Comparison of ENCODE assay signal across 8 cellular contexts in genomic region chr3:129560931-129561594, GRCh38. TPM values are rescaled to one million over a fixed set of nuclear protein-coding genes. Genes with fewer than 3 reads are reported as not detected.
DNase-seq lines count a peak whose midpoint lies in the region; ATAC-seq and TF ChIP-seq lines count a peak whose summit lies in the region.

No MANE protein-coding gene starts in this region.

- no peaks in the 10 kb centered on the region for H3K27me3 ChIP-seq in CD8-positive, alpha-beta memory T cell (ENCODE audit: insufficient read depth, low read length, poor library complexity, severe bottlenecking)
- H3K27me3 ChIP-seq in WERI-Rb-1 (ENCODE audit: insufficient read depth, low read depth, severe bottlenecking) (no peaks in the 10 kb centered on the region), heart left ventricle (no peaks in the 10 kb centered on the region), psoas muscle (ENCODE audit: insufficient read depth in 3 of 3, low read length in 2 of 3) (no peaks in the 10 kb centered on the region)
- H3K27me3 ChIP-seq in naive thymus-derived CD4-positive, alpha-beta T cell (ENCODE audit: control insufficient read depth in 2 of 2, insufficient read depth in 2 of 2, low read length in 2 of 2) = no peaks in the 10 kb centered on the region

- H3K36me3 Mint-ChIP-seq in CD8-positive, alpha-beta memory T cell = peaks cover 2 to 46% (median 13%) of the 10 kb centered on the region in 3 donors
- H3K36me3 Mint-ChIP-seq in naive thymus-derived CD4-positive, alpha-beta T cell = peaks cover 0 to 3% (median 0%) of the 10 kb centered on the region in 5 donors

- ATAC-seq in heart left ventricle (peak; percentile 73 to 88 (median 81)), psoas muscle (peak; percentile 48 to 70 (median 62))
- no peak for ATAC-seq in naive thymus-derived CD4-positive, alpha-beta T cell

- intact Hi-C loops in heart left ventricle (cut with DNase I) = loop anchor here in 8 of 10 donors (5.0 kb wide), 5 partner anchors 36 to 69 kb away; partner anchors contain the start of gene PLXND1 (in 1 of the 8)
- intact Hi-C loops in psoas muscle (cut with DNase I) = no loop called here
- intact Hi-C loops in naive thymus-derived CD4-positive, alpha-beta T cell (cut with micrococcal nuclease) = no loop called here

- H3K4me3 ChIP-seq in CD8-positive, alpha-beta memory T cell (ENCODE audit: low read length) = no peak overlapping the region
- no peak overlapping the region for H3K4me3 ChIP-seq in WERI-Rb-1 (ENCODE audit: low read depth, low read length)
- peak overlapping the region in 2 of 12 donors; percentile 1 to 8 for H3K4me3 ChIP-seq in heart left ventricle
- H3K4me3 ChIP-seq in psoas muscle = peak overlapping the region; percentile 4
- H3K4me3 ChIP-seq in naive thymus-derived CD4-positive, alpha-beta T cell (ENCODE audit: low read length) = no peak overlapping the region

- no peaks in the 10 kb centered on the region for H3K9me3 ChIP-seq in CD8-positive, alpha-beta memory T cell (ENCODE audit: low read length)
- H3K9me3 ChIP-seq in WERI-Rb-1 (ENCODE audit: severe bottlenecking) = no peaks in the 10 kb centered on the region
- H3K9me3 ChIP-seq in heart left ventricle = no peaks in the 10 kb centered on the region
- H3K9me3 ChIP-seq in psoas muscle = no peaks in the 10 kb centered on the region
- H3K9me3 ChIP-seq in naive thymus-derived CD4-positive, alpha-beta T cell (ENCODE audit: control insufficient read depth in 2 of 3, low read length in 3 of 3) = no peaks in the 10 kb centered on the region

- no peak overlapping the region for H3K27ac ChIP-seq in CD8-positive, alpha-beta memory T cell (ENCODE audit: low read depth, low read length)
- peak overlapping the region; percentile 72 for H3K27ac ChIP-seq in WERI-Rb-1
- H3K27ac ChIP-seq in heart left ventricle = peak overlapping the region; percentile 74 to 90 (median 80)
- peak overlapping the region; percentile 66 for H3K27ac ChIP-seq in psoas muscle
- H3K27ac ChIP-seq in naive thymus-derived CD4-positive, alpha-beta T cell (ENCODE audit: low read depth, low read length) = no peak overlapping the region

- H3K4me1 Mint-ChIP-seq in CD8-positive, alpha-beta memory T cell = peaks cover 15 to 18% (median 17%) of the 10 kb centered on the region in 3 donors
- peaks cover 0 to 11% (median 7%) of the 10 kb centered on the region in 7 donors for H3K4me1 Mint-ChIP-seq in naive thymus-derived CD4-positive, alpha-beta T cell

- no peaks in the 10 kb centered on the region for H3K36me3 ChIP-seq in CD8-positive, alpha-beta memory T cell (ENCODE audit: insufficient read depth, low read length)
- H3K36me3 ChIP-seq in WERI-Rb-1 (peaks cover 22% of the 10 kb centered on the region), heart left ventricle (peaks cover 0 to 99% (median 76%) of the 10 kb centered on the region in 9 donors), psoas muscle (ENCODE audit: insufficient read depth in 1 of 2, low read depth in 1 of 2) (peaks cover 0 to 44% of the 10 kb centered on the region in 2 donors)
- H3K36me3 ChIP-seq in naive thymus-derived CD4-positive, alpha-beta T cell (ENCODE audit: control insufficient read depth in 2 of 3, insufficient read depth in 3 of 3, low read length in 3 of 3) = no peaks in the 10 kb centered on the region

- H3K9me3 Mint-ChIP-seq in CD8-positive, alpha-beta memory T cell = no peaks in the 10 kb centered on the region
- no peaks in the 10 kb centered on the region for H3K9me3 Mint-ChIP-seq in naive thymus-derived CD4-positive, alpha-beta T cell

- CTCF ChIA-PET in CD8-positive, alpha-beta memory T cell (lab: Charles Lee) = interaction anchor here (1.1 kb wide), 1 partner anchor 34 kb away, joined by 3 read pairs; no protein-coding TSS in a partner anchor
- CTCF ChIA-PET in naive thymus-derived CD4-positive, alpha-beta T cell (lab: Charles Lee) = no interaction called here

- H3K27ac Mint-ChIP-seq in CD8-positive, alpha-beta memory T cell = peak overlapping the region in 5 of 8 donors; percentile 42 to 87 (median 55)
- H3K27ac Mint-ChIP-seq in naive thymus-derived CD4-positive, alpha-beta T cell = peak overlapping the region in 2 of 9 donors; percentile 1 to 19

- POLR2A ChIA-PET in CD8-positive, alpha-beta memory T cell (lab: Charles Lee) = no interaction called here
- POLR2A ChIA-PET in naive thymus-derived CD4-positive, alpha-beta T cell (lab: Charles Lee) = no interaction called here

- peak overlapping the region in 1 of 7 donors; percentile 56 for H3K4me3 Mint-ChIP-seq in CD8-positive, alpha-beta memory T cell
- H3K4me3 Mint-ChIP-seq in naive thymus-derived CD4-positive, alpha-beta T cell = no peak overlapping the region

- no peak for TF ChIP-seq POLR2A in heart left ventricle (IDR thresholded peaks at IDR 0.05)

- H3K4me1 ChIP-seq in CD8-positive, alpha-beta memory T cell (ENCODE audit: insufficient read depth, low read length) = peaks cover 21% of the 10 kb centered on the region
- peaks cover 19 to 97% (median 71%) of the 10 kb centered on the region in 12 donors for H3K4me1 ChIP-seq in heart left ventricle
- H3K4me1 ChIP-seq in psoas muscle = peaks cover 24% of the 10 kb centered on the region
- H3K4me1 ChIP-seq in naive thymus-derived CD4-positive, alpha-beta T cell (ENCODE audit: control insufficient read depth in 2 of 2, insufficient read depth in 2 of 2, low read length in 2 of 2) = peaks cover 0 to 21% of the 10 kb centered on the region in 2 donors

- peaks cover 0 to 2% of the 10 kb centered on the region in 2 donors for H3K27me3 Mint-ChIP-seq in CD8-positive, alpha-beta memory T cell
- H3K27me3 Mint-ChIP-seq in naive thymus-derived CD4-positive, alpha-beta T cell = peaks cover 0 to 3% (median 0%) of the 10 kb centered on the region in 5 donors

- 19 to 32% (median 21%) methylated on average over 14 to 17 of the region's 17 CpGs for WGBS in heart left ventricle, 4 donors
- 26 to 36% (median 35%) methylated on average over 12 to 17 of the region's 17 CpGs for WGBS in psoas muscle, 3 donors

- no peak for TF ChIP-seq CTCF in WERI-Rb-1 (IDR thresholded peaks at IDR 0.05; ENCODE audit: low read depth, low read length)
- no peak for TF ChIP-seq CTCF in heart left ventricle (IDR thresholded peaks at IDR 0.05)
- TF ChIP-seq CTCF in psoas muscle (IDR thresholded peaks at IDR 0.05) = no peak

- no peak for DNase-seq in CD8-positive, alpha-beta memory T cell
- DNase-seq in WERI-Rb-1 (peak; percentile 85), heart left ventricle (peak; percentile 86 to 94 (median 89)), psoas muscle (peak; percentile 85 to 91), occipital lobe (lab: John Stamatoyannopoulos, UW) (no peak), HUDEP-2 (lab: John Stamatoyannopoulos, UW; ENCODE audit: unreplicated experiment in 76 of 76) (no peak)
- no peak for DNase-seq in naive thymus-derived CD4-positive, alpha-beta T cell
- no peak for DNase-seq in activated CD8-positive, alpha-beta memory T cell treated with anti-CD3 and anti-CD28 coated beads for 24 hours

RNA-seq across cellular contexts. Expression of gene H1-8, which starts 18.1 kb away (rescaled TPM):
- total RNA-seq in CD8-positive, alpha-beta memory T cell = not detected
- polyA plus RNA-seq in CD8-positive, alpha-beta memory T cell = not detected
- total RNA-seq in heart left ventricle = not detected
- not detected for polyA plus RNA-seq in heart left ventricle
- total RNA-seq in psoas muscle = not detected
- polyA plus RNA-seq in psoas muscle = not detected
- not detected for total RNA-seq in naive thymus-derived CD4-positive, alpha-beta T cell
- polyA plus RNA-seq in naive thymus-derived CD4-positive, alpha-beta T cell = not detected
- total RNA-seq in occipital lobe = not detected

RNA-seq across cellular contexts. Expression of gene RHO, which starts 32.6 kb away (rescaled TPM):
- not detected for total RNA-seq in CD8-positive, alpha-beta memory T cell
- polyA plus RNA-seq in CD8-positive, alpha-beta memory T cell = not detected
- total RNA-seq in heart left ventricle = not detected
- polyA plus RNA-seq in heart left ventricle = under 1 TPM in 1 of 2 donors, not detected in 1; 0.08 TPM
- total RNA-seq in psoas muscle = not detected
- polyA plus RNA-seq in psoas muscle = under 1 TPM in 1 of 3 donors, not detected in 2; 0.01 TPM
- total RNA-seq in naive thymus-derived CD4-positive, alpha-beta T cell = not detected
- polyA plus RNA-seq in naive thymus-derived CD4-positive, alpha-beta T cell = not detected
- not detected for total RNA-seq in occipital lobe

RNA-seq across cellular contexts. Expression of gene PLXND1, which starts 45.4 kb away (rescaled TPM):
- total RNA-seq in CD8-positive, alpha-beta memory T cell = 10 to 100 TPM; 12.1 to 15.2 TPM
- 17.3 TPM for polyA plus RNA-seq in CD8-positive, alpha-beta memory T cell
- 100 to 1,000 TPM in 2 of 9 donors, 10 to 100 TPM in 7; 40.8 to 218 (median 64.9) TPM for total RNA-seq in heart left ventricle
- 10 to 100 TPM; 66.4 to 67.3 TPM for polyA plus RNA-seq in heart left ventricle
- total RNA-seq in psoas muscle = 10 to 100 TPM; 28.2 to 49.9 (median 31.9) TPM
- 10 to 100 TPM; 15.5 to 24.0 (median 20.7) TPM for polyA plus RNA-seq in psoas muscle
- 10 to 100 TPM in 2 of 5 experiments, 1 to 10 TPM in 3; 1.9 to 82.5 (median 7.5) TPM for total RNA-seq in naive thymus-derived CD4-positive, alpha-beta T cell
- under 1 TPM in 1 of 2 donors, not detected in 1; 0.38 TPM for polyA plus RNA-seq in naive thymus-derived CD4-positive, alpha-beta T cell
- 14.3 TPM for total RNA-seq in occipital lobe

Comparison
In these comparisons a context has a peak if more than half of its experiments do, and no peak if none do; other contexts are left out.
1. DNase-seq: peak in WERI-Rb-1 (single experiment), heart left ventricle (5 of 5) and psoas muscle (2 of 2); none in CD8-positive, alpha-beta memory T cell (0 of 5), naive thymus-derived CD4-positive, alpha-beta T cell (0 of 9), occipital lobe (single experiment), activated CD8-positive, alpha-beta memory T cell treated with anti-CD3 and anti-CD28 coated beads for 24 hours (single experiment) and HUDEP-2 (0 of 76).
2. H3K27ac ChIP-seq: peak in WERI-Rb-1 (single experiment), heart left ventricle (12 of 12) and psoas muscle (single experiment); none in CD8-positive, alpha-beta memory T cell (single experiment) and naive thymus-derived CD4-positive, alpha-beta T cell (single experiment).
3. intact Hi-C loops: an anchor here in heart left ventricle (5.0 kb wide); none called in psoas muscle and naive thymus-derived CD4-positive, alpha-beta T cell.